ENCODE assay signal across 10 cellular contexts in genomic region chr19:54204767-54205468, GRCh38. TPM values are rescaled to one million over a fixed set of nuclear protein-coding genes. Genes with fewer than 3 reads are reported as not detected.
DNase-seq lines count a peak whose midpoint lies in the region; FAIRE-seq and TF ChIP-seq lines count a peak whose summit lies in the region.
"Had no signal": no experiment of that assay in that cellular context is flagged by ENCODE, and none has a peak within 500 bp of the region (broad histone marks: within the 10 kb centered on the region; RNA-seq: fewer than 3 reads in every experiment).

No MANE protein-coding gene starts in this region.

- peaks cover 87% of the 10 kb centered on the region for H3K4me1 ChIP-seq in CD8-positive, alpha-beta memory T cell (ENCODE audit: insufficient read depth, low read length)
- peaks cover 38% of the 10 kb centered on the region for H3K4me1 ChIP-seq in HUES6 (ENCODE audit: control insufficient read depth, insufficient read depth, low read length)
- H3K4me1 ChIP-seq in astrocyte (ENCODE audit: insufficient read depth, low read length): peaks cover 55% of the 10 kb centered on the region
- H3K4me1 ChIP-seq in HAP-1: peaks cover 36% of the 10 kb centered on the region

- CTCF ChIA-PET in CD8-positive, alpha-beta memory T cell (lab: Charles Lee): interaction anchor here (0.9 kb wide), 1 partner anchor 28 kb away, joined by 3 read pairs; no protein-coding TSS in a partner anchor

- H3K4me3 ChIP-seq in CD8-positive, alpha-beta memory T cell (ENCODE audit: low read length): no peak overlapping the region
- H3K4me3 ChIP-seq in HUES6 (ENCODE audit: low read depth, low read length) (peak overlapping the region; percentile 19; the same call in 1 of the 2 replicates), astrocyte (ENCODE audit: insufficient read depth, low read depth, low read length) (no peak overlapping the region), HAP-1 (no peak overlapping the region)

- peak overlapping the region; percentile 21 for H3K27ac ChIP-seq in CD8-positive, alpha-beta memory T cell (ENCODE audit: low read depth, low read length)
- H3K27ac ChIP-seq in HUES6 (ENCODE audit: low read depth, low read length): no peak overlapping the region
- no peak overlapping the region for H3K27ac ChIP-seq in astrocyte (ENCODE audit: low read depth, low read length)
- no peak overlapping the region for H3K27ac ChIP-seq in caudate nucleus (ENCODE audit: low read depth, low read length)

- no peaks in the 10 kb centered on the region for H3K9me3 ChIP-seq in CD8-positive, alpha-beta memory T cell (ENCODE audit: low read length)
- H3K9me3 ChIP-seq in HUES6 (ENCODE audit: control insufficient read depth, insufficient read depth, low read depth, low read length) (no peaks in the 10 kb centered on the region), astrocyte (ENCODE audit: insufficient read depth, low read depth, low read length) (no peaks in the 10 kb centered on the region), HAP-1 (no peaks in the 10 kb centered on the region)

- H3K27ac Mint-ChIP-seq in CD8-positive, alpha-beta memory T cell: peak overlapping the region in 4 of 8 donors; percentile 42 to 95 (median 70)
- H3K27ac Mint-ChIP-seq in astrocyte (ENCODE audit: unreplicated experiment) (no peak overlapping the region), nephron (no peak overlapping the region)

- peaks cover 0 to 83% (median 17%) of the 10 kb centered on the region in 3 donors for H3K36me3 Mint-ChIP-seq in CD8-positive, alpha-beta memory T cell
- peaks cover 25% of the 10 kb centered on the region for H3K36me3 Mint-ChIP-seq in astrocyte (ENCODE audit: low read depth, unreplicated experiment)
- peaks cover 80% of the 10 kb centered on the region for H3K36me3 Mint-ChIP-seq in nephron (ENCODE audit: low read depth)

- H3K4me2 ChIP-seq in astrocyte (ENCODE audit: low read length): peak overlapping the region; percentile 97

- TF ChIP-seq CTCF in astrocyte (IDR thresholded peaks at IDR 0.05; ENCODE audit: insufficient read depth, low read depth, low read length): no peak
- TF ChIP-seq CTCF in nephron (IDR thresholded peaks at IDR 0.05; ENCODE audit: unreplicated experiment in 3 of 3): no peak

- H4K20me1 ChIP-seq in astrocyte (ENCODE audit: insufficient read depth, low read length): peaks cover 90% of the 10 kb centered on the region

- DNase-seq in CD8-positive, alpha-beta memory T cell: no peak
- DNase-seq in astrocyte (ENCODE audit: low read depth) (no peak), HAP-1 (ENCODE audit: low spot score in 2 of 2) (no peak), frontal cortex (ENCODE audit: low spot score in 2 of 2) (no peak), caudate nucleus (lab: John Stamatoyannopoulos, UW) (no peak)
- DNase-seq: dermis blood vessel endothelial cell, NCI-H2081, SIG-M5 had no signal

- POLR2A ChIA-PET in CD8-positive, alpha-beta memory T cell (lab: Charles Lee): no interaction called here

- H3K27me3 ChIP-seq in CD8-positive, alpha-beta memory T cell (ENCODE audit: insufficient read depth, low read length, poor library complexity, severe bottlenecking): no peaks in the 10 kb centered on the region
- H3K27me3 ChIP-seq in HUES6 (ENCODE audit: control insufficient read depth, insufficient read depth, low read length): no peaks in the 10 kb centered on the region
- H3K27me3 ChIP-seq in astrocyte (ENCODE audit: insufficient read depth, low read length): no peaks in the 10 kb centered on the region
- H3K27me3 ChIP-seq in HAP-1 (ENCODE audit: low read depth): no peaks in the 10 kb centered on the region

- H3K36me3 ChIP-seq in CD8-positive, alpha-beta memory T cell (ENCODE audit: insufficient read depth, low read length): peaks cover 56% of the 10 kb centered on the region
- H3K36me3 ChIP-seq in HUES6 (ENCODE audit: control insufficient read depth, insufficient read depth, low read length) (peaks cover 76% of the 10 kb centered on the region), astrocyte (ENCODE audit: insufficient read depth, low read length) (peaks cover 51% of the 10 kb centered on the region), HAP-1 (replicated peaks) (peaks cover 77% of the 10 kb centered on the region)

- H2AFZ ChIP-seq in astrocyte (ENCODE audit: low read depth, low read length): no peak overlapping the region

- no peaks in the 10 kb centered on the region for H3K9me3 Mint-ChIP-seq in CD8-positive, alpha-beta memory T cell
- H3K9me3 Mint-ChIP-seq in astrocyte (ENCODE audit: unreplicated experiment) (no peaks in the 10 kb centered on the region), nephron (no peaks in the 10 kb centered on the region)

- peaks cover 69 to 96% (median 81%) of the 10 kb centered on the region in 3 donors for H3K4me1 Mint-ChIP-seq in CD8-positive, alpha-beta memory T cell
- H3K4me1 Mint-ChIP-seq in astrocyte (ENCODE audit: low read depth, unreplicated experiment) (peaks cover 44% of the 10 kb centered on the region), nephron (peaks cover 73% of the 10 kb centered on the region)

- in situ Hi-C loops in HAP-1 (cut with MboI; ENCODE audit: low sequenced_read_pairs): no loop called here

- H3K27me3 Mint-ChIP-seq in CD8-positive, alpha-beta memory T cell: peaks cover 0 to 4% of the 10 kb centered on the region in 2 donors
- no peaks in the 10 kb centered on the region for H3K27me3 Mint-ChIP-seq in astrocyte (ENCODE audit: low read depth, unreplicated experiment)
- no peaks in the 10 kb centered on the region for H3K27me3 Mint-ChIP-seq in nephron (ENCODE audit: low read depth)

- peak overlapping the region in 4 of 7 donors; percentile 1 to 100 (median 72) for H3K4me3 Mint-ChIP-seq in CD8-positive, alpha-beta memory T cell
- H3K4me3 Mint-ChIP-seq in astrocyte (ENCODE audit: unreplicated experiment): peak overlapping the region; percentile 74
- peak overlapping the region in 2 of 3 experiments; percentile 2 to 3 for H3K4me3 Mint-ChIP-seq in nephron

- peaks cover 84% of the 10 kb centered on the region for H3K79me2 ChIP-seq in astrocyte (ENCODE audit: insufficient read depth, low read length)

- H3K9ac ChIP-seq in HUES6 (ENCODE audit: low read length) (no peak overlapping the region), astrocyte (ENCODE audit: low read length) (peak overlapping the region; percentile 56)

- FAIRE-seq in astrocyte (lab: Jason Lieb, UNC) (no peak), frontal cortex (lab: Jason Lieb, UNC) (no peak)

RNA-seq across cellular contexts. Expression of gene RPS9, which starts 4.3 kb away (rescaled TPM):
- total RNA-seq in CD8-positive, alpha-beta memory T cell: 1,000 to 10,000 TPM; 1,621 to 1,723 TPM
- polyA plus RNA-seq in CD8-positive, alpha-beta memory T cell: 824 TPM
- total RNA-seq in astrocyte (685 and 779 TPM in 2 replicates), frontal cortex (2,066 TPM)

RNA-seq across cellular contexts. Expression of gene TSEN34, which starts 13.8 kb away (rescaled TPM):
- 10 to 100 TPM; 22.4 to 24.6 TPM for total RNA-seq in CD8-positive, alpha-beta memory T cell
- 38.2 TPM for polyA plus RNA-seq in CD8-positive, alpha-beta memory T cell
- total RNA-seq in astrocyte (50.1 and 52.6 TPM in 2 replicates), frontal cortex (33.4 TPM)

RNA-seq across cellular contexts. Expression of gene MBOAT7, which starts 15.5 kb away (rescaled TPM):
- 100 to 1,000 TPM in 1 of 2 experiments, 10 to 100 TPM in 1; 98.7 to 114 TPM for total RNA-seq in CD8-positive, alpha-beta memory T cell
- 21.9 TPM for polyA plus RNA-seq in CD8-positive, alpha-beta memory T cell
- total RNA-seq in astrocyte (145 and 162 TPM in 2 replicates), frontal cortex (18.3 TPM)

RNA-seq across cellular contexts. Expression of gene LILRB3, which starts 17.9 kb away (rescaled TPM):
- 1 to 10 TPM in 1 of 2 experiments, under 1 TPM in 1; 0.48 to 1.2 TPM for total RNA-seq in CD8-positive, alpha-beta memory T cell
- polyA plus RNA-seq in CD8-positive, alpha-beta memory T cell: 0.49 TPM
- total RNA-seq in astrocyte: not detected in 2 replicates
- total RNA-seq in frontal cortex: not detected
- total RNA-seq: dermis blood vessel endothelial cell had no signal

RNA-seq across cellular contexts. Expression of gene TMC4, which starts 32.0 kb away (rescaled TPM):
- total RNA-seq in CD8-positive, alpha-beta memory T cell: under 1 TPM in 1 of 2 experiments, not detected in 1; 0.18 TPM
- polyA plus RNA-seq in CD8-positive, alpha-beta memory T cell: 0.38 TPM
- total RNA-seq in astrocyte (0.94 and 1.9 TPM in 2 replicates), frontal cortex (not detected)

Comparison
In these comparisons a context has a peak if more than half of its experiments do, and no peak if none do; other contexts are left out.
1. H3K4me3 Mint-ChIP-seq: peak in every context shown above with its lines; median percentile 74 in astrocyte; 72 in CD8-positive, alpha-beta memory T cell; 2 in nephron.